9 cellular contexts compared by ENCODE assay signal in the genomic region with DNA sequence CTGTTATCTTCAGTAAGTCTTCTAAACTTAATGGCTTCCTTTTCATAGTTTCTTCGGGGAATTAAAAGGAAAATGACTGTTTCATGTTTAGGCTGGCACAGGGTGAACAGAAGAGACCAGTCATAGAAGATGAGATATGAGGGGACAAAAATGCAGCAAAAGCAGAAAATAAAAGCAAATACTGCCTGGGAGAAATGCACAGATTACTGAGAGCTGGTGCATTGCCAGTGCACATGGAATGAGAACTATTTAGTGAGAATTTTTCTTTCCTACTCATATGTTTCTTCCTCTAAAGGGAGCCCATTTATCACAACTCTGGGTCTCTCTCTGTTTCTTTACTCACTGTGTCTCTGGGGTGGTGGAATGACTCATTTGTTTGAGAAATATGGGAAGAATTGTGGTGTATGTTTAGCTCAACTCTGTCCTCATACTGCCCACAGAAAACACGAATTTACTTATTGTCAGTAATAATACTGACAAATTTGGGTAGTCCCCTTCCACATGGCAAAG. TPM values are rescaled to one million over a fixed set of nuclear protein-coding genes. Genes with fewer than 3 reads are reported as not detected.
DNase-seq lines count a peak whose midpoint lies in the region; ATAC-seq and FAIRE-seq lines count a peak whose summit lies in the region.
"Had no signal": no experiment of that assay in that cellular context is flagged by ENCODE, and none has a peak within 500 bp of the region (broad histone marks: within the 10 kb centered on the region; RNA-seq: fewer than 3 reads in every experiment).

No MANE protein-coding gene starts in this region.

- peak; percentile 53 for ATAC-seq in GM18520 (IDR thresholded peaks at IDR 0.05; ENCODE audit: unreplicated experiment)
- peak; percentile 73 to 96 for ATAC-seq in left cardiac atrium
- no peak for ATAC-seq in HG03460 (IDR thresholded peaks at IDR 0.05; ENCODE audit: unreplicated experiment)
- no peak for ATAC-seq in GM21381 (IDR thresholded peaks at IDR 0.05; ENCODE audit: unreplicated experiment)

- DNase-seq in A172 (ENCODE audit: low spot score) (peak; percentile 86), RCC 7860 (ENCODE audit: low spot score) (peak; percentile 45), left cardiac atrium (no peak), activated gamma-delta T cell (lab: John Stamatoyannopoulos, UW) (no peak)
- DNase-seq in stimulated activated CD4-positive, alpha-beta T cell treated with anti-CD3 and anti-CD28 coated beads, Interleukin-15, amount 100 ng/mL, for 24 hours: no peak

- intact Hi-C loops in left cardiac atrium (cut with DNase I): no loop called here

- FAIRE-seq in RCC 7860 (lab: Jason Lieb, UNC): peak; percentile 28

RNA-seq across cellular contexts. Expression of a gene that starts 25.9 kb away (rescaled TPM):
- not detected in 2 replicates for total RNA-seq in A172 (2014; rRNA removed; shearing (Covaris generic))
- total RNA-seq in left cardiac atrium: under 1 TPM in 1 of 2 donors, not detected in 1; 0.29 TPM
- total RNA-seq: G401 had no signal

Comparison
In these comparisons a context has a peak if more than half of its experiments do, and no peak if none do; other contexts are left out.
1. DNase-seq: peak in A172 (single experiment) and RCC 7860 (single experiment); none in left cardiac atrium (single experiment), activated gamma-delta T cell (single experiment) and stimulated activated CD4-positive, alpha-beta T cell treated with anti-CD3 and anti-CD28 coated beads, Interleukin-15, amount 100 ng/mL, for 24 hours (single experiment).
2. ATAC-seq: peak in GM18520 (single experiment) and left cardiac atrium (2 of 2); none in HG03460 (single experiment) and GM21381 (single experiment).